Comparison of ENCODE assay signal across 8 cellular contexts in genomic region chr11:75814369-75814685, GRCh38. TPM values are rescaled to one million over a fixed set of nuclear protein-coding genes. Genes with fewer than 3 reads are reported as not detected.
DNase-seq lines count a peak whose midpoint lies in the region; ATAC-seq and TF ChIP-seq lines count a peak whose summit lies in the region.

No MANE protein-coding gene starts in this region.

- no peaks in the 10 kb centered on the region for H3K27me3 ChIP-seq in duodenal mucosa (ENCODE audit: control insufficient read depth in 1 of 2, insufficient read depth in 2 of 2, low read length in 2 of 2)

- H3K4me1 Mint-ChIP-seq in T-helper 2 cell treated with Interferon-gamma antibody and Interleukin-4, amounts not matched to agents 5 μg/mL and 100 μg/mL, for 36 hours (ENCODE audit: low read depth) = peaks cover 14% of the 10 kb centered on the region
- H3K4me1 Mint-ChIP-seq in nephron = no peaks in the 10 kb centered on the region

- peaks cover 23 to 25% of the 10 kb centered on the region in 2 donors for H3K4me1 ChIP-seq in duodenal mucosa (ENCODE audit: control insufficient read depth in 1 of 2, insufficient read depth in 2 of 2, low read length in 2 of 2)

- H3K9me3 Mint-ChIP-seq in T-helper 2 cell treated with Interferon-gamma antibody and Interleukin-4, amounts not matched to agents 5 μg/mL and 100 μg/mL, for 36 hours = no peaks in the 10 kb centered on the region
- H3K9me3 Mint-ChIP-seq in nephron = no peaks in the 10 kb centered on the region

- TF ChIP-seq CTCF in nephron (IDR thresholded peaks at IDR 0.05; ENCODE audit: unreplicated experiment in 3 of 3) = no peak

- no peak for DNase-seq in T-helper 2 cell treated with Interferon-gamma antibody and Interleukin-4, amounts not matched to agents 5 μg/mL and 100 μg/mL, for 36 hours (ENCODE audit: low spot score)
- no peak for DNase-seq in T-helper 2 cell
- DNase-seq in NCI-H345 treated with DMSO at 0.1 percent for 48 hours (lab: John Stamatoyannopoulos, UW; ENCODE audit: unreplicated experiment) = peak; percentile 95
- DNase-seq in NCI-H2227 (lab: John Stamatoyannopoulos, UW; ENCODE audit: unreplicated experiment) = no peak
- no peak for DNase-seq in posterior vena cava (ENCODE audit: low spot score)

- ATAC-seq in HG02610 (IDR thresholded peaks at IDR 0.05; ENCODE audit: unreplicated experiment) = peak; percentile 22

- intact Hi-C loops in posterior vena cava (cut with DNase I) = no loop called here

- peak overlapping the region; percentile 56 to 61 for H3K9ac ChIP-seq in duodenal mucosa (ENCODE audit: low read depth in 1 of 2, low read length in 2 of 2)

- peaks cover 3% of the 10 kb centered on the region for H3K36me3 Mint-ChIP-seq in T-helper 2 cell treated with Interferon-gamma antibody and Interleukin-4, amounts not matched to agents 5 μg/mL and 100 μg/mL, for 36 hours (ENCODE audit: low read depth)
- no peaks in the 10 kb centered on the region for H3K36me3 Mint-ChIP-seq in nephron (ENCODE audit: low read depth)

- peak overlapping the region; percentile 94 for H3K27ac Mint-ChIP-seq in T-helper 2 cell treated with Interferon-gamma antibody and Interleukin-4, amounts not matched to agents 5 μg/mL and 100 μg/mL, for 36 hours
- H3K27ac Mint-ChIP-seq in nephron = peak overlapping the region; percentile 66 to 94 (median 80)

- H3K27ac ChIP-seq in duodenal mucosa (ENCODE audit: low read depth, low read length) = peak overlapping the region; percentile 67

- no peaks in the 10 kb centered on the region for H3K36me3 ChIP-seq in duodenal mucosa (ENCODE audit: control insufficient read depth in 1 of 2, insufficient read depth in 2 of 2, low read length in 2 of 2)

- no peaks in the 10 kb centered on the region for H3K27me3 Mint-ChIP-seq in T-helper 2 cell treated with Interferon-gamma antibody and Interleukin-4, amounts not matched to agents 5 μg/mL and 100 μg/mL, for 36 hours (ENCODE audit: low read depth)
- H3K27me3 Mint-ChIP-seq in nephron (ENCODE audit: low read depth) = no peaks in the 10 kb centered on the region

- peak overlapping the region; percentile 81 to 87 for H3K4me3 ChIP-seq in duodenal mucosa (ENCODE audit: low read depth in 1 of 2, low read length in 2 of 2)

- peak overlapping the region; percentile 95 for H3K4me3 Mint-ChIP-seq in T-helper 2 cell treated with Interferon-gamma antibody and Interleukin-4, amounts not matched to agents 5 μg/mL and 100 μg/mL, for 36 hours
- peak overlapping the region; percentile 89 to 91 (median 90) for H3K4me3 Mint-ChIP-seq in nephron

- no peaks in the 10 kb centered on the region for H3K9me3 ChIP-seq in duodenal mucosa (ENCODE audit: control insufficient read depth in 1 of 2, low read length in 2 of 2)

RNA-seq across cellular contexts. Expression of gene UVRAG, which starts 0.7 kb away (rescaled TPM):
- total RNA-seq in posterior vena cava = 10 to 100 TPM; 27.0 to 27.8 TPM

RNA-seq across cellular contexts. Expression of gene DGAT2, which starts 45.7 kb away (rescaled TPM):
- total RNA-seq in posterior vena cava = 1 to 10 TPM; 2.1 to 3.4 TPM
